ENCODE assay signal across 36 cellular contexts in genomic region chr5:149714877-149715502, GRCh38.
"Had no signal": no experiment of that assay in that cellular context is flagged by ENCODE, and none has a peak within 500 bp of the region (broad histone marks: within the 10 kb centered on the region; RNA-seq: fewer than 3 reads in every experiment).

No MANE protein-coding gene starts in this region.

- H3K9me3 Mint-ChIP-seq: activated CD4-positive, alpha-beta memory T cell treated with anti-CD3 and anti-CD28 coated beads, Interleukin-2, amount 10 ng/mL, durations not matched to agents 7 days and 5 days; activated naive CD8-positive, alpha-beta T cell treated with anti-CD3 and anti-CD28 coated beads for 36 hours; activated T-helper 17 cell treated with anti-CD3 and anti-CD28 coated beads, Interleukin-2, amount 50 U/mL, for 72 hours; T-cell had no signal

- H3K27ac ChIP-seq: ascending aorta, cardiac muscle cell, Peyer's patch, SJSA1, VCaP had no signal

- ATAC-seq: activated CD8-positive, alpha-beta memory T cell treated with anti-CD3 and anti-CD28 coated beads, Interleukin-2, amount 10 ng/mL, durations not matched to agents 7 days and 5 days; activated T-helper 17 cell treated with anti-CD3 and anti-CD28 coated beads, Interleukin-2, amount 50 U/mL, for 72 hours; PC-3; T-cell; T-helper 17 cell had no signal

- H3K4me3 ChIP-seq: ascending aorta, cardiac muscle cell, Peyer's patch, SJSA1 had no signal

- H3K9ac ChIP-seq: SK-N-SH had no signal

- H3K4me2 ChIP-seq: SK-N-SH had no signal

- H3K4me1 Mint-ChIP-seq: activated CD4-positive, alpha-beta memory T cell treated with anti-CD3 and anti-CD28 coated beads, Interleukin-2, amount 10 ng/mL, durations not matched to agents 7 days and 5 days; activated CD8-positive, alpha-beta memory T cell treated with anti-CD3 and anti-CD28 coated beads, Interleukin-2, amount 10 ng/mL, durations not matched to agents 7 days and 5 days; activated naive CD8-positive, alpha-beta T cell treated with anti-CD3 and anti-CD28 coated beads for 36 hours; activated T-helper 17 cell treated with anti-CD3 and anti-CD28 coated beads, Interleukin-2, amount 50 U/mL, for 72 hours; T-cell; T-helper 17 cell had no signal

- H3K36me3 Mint-ChIP-seq: activated CD8-positive, alpha-beta memory T cell treated with anti-CD3 and anti-CD28 coated beads, Interleukin-2, amount 10 ng/mL, durations not matched to agents 7 days and 5 days; activated naive CD8-positive, alpha-beta T cell treated with anti-CD3 and anti-CD28 coated beads for 36 hours; T-cell had no signal

- H3K4me3 Mint-ChIP-seq: activated CD4-positive, alpha-beta memory T cell treated with anti-CD3 and anti-CD28 coated beads, Interleukin-2, amount 10 ng/mL, durations not matched to agents 7 days and 5 days; activated CD8-positive, alpha-beta memory T cell treated with anti-CD3 and anti-CD28 coated beads, Interleukin-2, amount 10 ng/mL, durations not matched to agents 7 days and 5 days; activated naive CD8-positive, alpha-beta T cell treated with anti-CD3 and anti-CD28 coated beads for 36 hours; activated T-helper 17 cell treated with anti-CD3 and anti-CD28 coated beads, Interleukin-2, amount 50 U/mL, for 72 hours; T-cell; T-helper 17 cell had no signal

- H3K27ac Mint-ChIP-seq: activated CD4-positive, alpha-beta memory T cell treated with anti-CD3 and anti-CD28 coated beads, Interleukin-2, amount 10 ng/mL, durations not matched to agents 7 days and 5 days; activated CD8-positive, alpha-beta memory T cell treated with anti-CD3 and anti-CD28 coated beads, Interleukin-2, amount 10 ng/mL, durations not matched to agents 7 days and 5 days; activated naive CD8-positive, alpha-beta T cell treated with anti-CD3 and anti-CD28 coated beads for 36 hours; activated T-helper 17 cell treated with anti-CD3 and anti-CD28 coated beads, Interleukin-2, amount 50 U/mL, for 72 hours; T-cell; T-helper 17 cell had no signal

- H3K27me3 ChIP-seq: ascending aorta, cardiac muscle cell, Peyer's patch had no signal

- H3K36me3 ChIP-seq: ascending aorta, cardiac muscle cell, Peyer's patch, SJSA1 had no signal

- H3K27me3 Mint-ChIP-seq: activated naive CD8-positive, alpha-beta T cell treated with anti-CD3 and anti-CD28 coated beads for 36 hours; activated T-helper 17 cell treated with anti-CD3 and anti-CD28 coated beads, Interleukin-2, amount 50 U/mL, for 72 hours had no signal

- H3K9me3 ChIP-seq: ascending aorta, Peyer's patch, SJSA1, SK-N-SH had no signal

- DNase-seq: activated CD4-positive, alpha-beta memory T cell treated with anti-CD3 and anti-CD28 coated beads, Interleukin-2, amount 10 ng/mL, durations not matched to agents 7 days and 5 days; activated CD4-positive, alpha-beta T cell treated with anti-CD3 and anti-CD28 coated beads for 1 hour; activated CD4-positive, alpha-beta T cell treated with anti-CD3 and anti-CD28 coated beads for 48 hours; activated CD4-positive, CD25-positive, alpha-beta regulatory T cell; activated CD8-positive, alpha-beta memory T cell treated with anti-CD3 and anti-CD28 coated beads for 24 hours; activated CD8-positive, alpha-beta memory T cell treated with anti-CD3 and anti-CD28 coated beads, Interleukin-2, amount 10 ng/mL, durations not matched to agents 7 days and 5 days; activated effector memory CD4-positive, alpha-beta T cell treated with anti-CD3 and anti-CD28 coated beads, Interleukin-2, amount 50 U/mL, for 16 hours; activated naive CD4-positive, alpha-beta T cell; activated naive CD4-positive, alpha-beta T cell treated with anti-CD3 and anti-CD28 coated beads, Interleukin-2, amount 50 U/mL, for 16 hours; activated naive CD8-positive, alpha-beta T cell treated with anti-CD3 and anti-CD28 coated beads for 36 hours; activated T-cell treated with anti-CD3 and anti-CD28 coated beads, Interleukin-2, amount 50 U/mL, for 48 hours; amygdala; Karpas-422; KBM-7; NCI-H1048; NCI-H1105 treated with DMSO at 0.1 percent for 48 hours; NCI-H1436; NCI-H1694; NCI-H1930; NCI-H2081 treated with DMSO at 0.1 percent for 48 hours; NCI-H510A; NCI-H526; NCI-H748 treated with DMSO at 0.1 percent for 48 hours; NK-92 treated with Interleukin-12 subunit alpha and Interleukin-12 subunit beta, amount 100 ng/mL, for 24 hours; PC-3; Peyer's patch; RPMI8226; SHP77 treated with DMSO at 0.1 percent for 48 hours; SK-N-SH; T-cell; T-helper 17 cell had no signal

- H3K4me1 ChIP-seq: ascending aorta, Peyer's patch had no signal
